In the genomic region with DNA sequence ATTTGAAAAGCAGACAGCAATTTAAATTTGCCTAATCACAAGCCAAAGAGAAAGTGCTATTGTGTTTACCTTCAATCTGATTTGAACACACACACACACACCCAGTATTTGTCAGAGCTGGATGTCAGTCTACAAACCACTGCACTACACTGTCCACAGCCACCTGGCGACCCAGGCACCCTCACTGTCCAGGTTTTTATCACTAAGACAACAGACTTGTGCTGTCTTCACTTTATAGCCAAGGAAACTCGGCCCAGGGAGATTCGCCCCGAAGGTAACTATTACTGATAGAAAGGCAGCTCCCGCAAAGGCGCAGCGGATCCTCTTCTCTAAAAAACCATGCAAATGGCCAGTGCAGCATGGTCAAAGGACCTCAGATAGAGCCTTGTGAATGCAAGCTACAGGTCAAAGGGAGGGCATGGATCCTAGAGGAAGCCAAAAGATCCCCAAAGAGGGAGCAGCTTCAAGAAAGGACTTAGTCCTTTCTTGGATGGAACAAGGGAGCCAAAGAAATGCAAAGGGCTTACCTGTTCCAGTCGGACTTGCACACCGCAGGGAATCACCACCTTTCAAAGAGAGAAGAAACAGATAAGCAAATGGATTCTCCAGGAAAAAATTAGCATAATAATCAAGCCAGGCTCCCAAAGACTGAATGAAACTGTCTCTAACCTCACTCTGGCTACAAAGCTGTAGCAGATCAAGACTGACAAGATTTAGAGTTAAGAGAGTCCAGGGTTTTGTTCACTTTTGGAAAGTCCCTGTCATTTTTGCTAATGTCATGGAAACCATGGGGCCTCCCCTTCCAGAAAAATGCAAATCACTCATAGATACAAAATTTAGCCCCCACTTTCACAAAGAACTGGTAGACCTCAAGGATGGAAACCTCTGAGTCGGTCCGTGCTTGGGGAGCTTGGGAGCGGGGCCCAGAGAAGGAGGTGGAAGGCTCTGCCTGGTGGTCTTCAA, we compare ENCODE assay signal across 7 cellular contexts.
DNase-seq lines count a peak whose midpoint lies in the region; ATAC-seq, FAIRE-seq and TF ChIP-seq lines count a peak whose summit lies in the region.

No MANE protein-coding gene starts in this region.

- FAIRE-seq in H54 (lab: Jason Lieb, UNC), result no peak

- H3K9me3 Mint-ChIP-seq in brain, result no peaks in the 10 kb centered on the region

- H3K27ac Mint-ChIP-seq in brain, result peak overlapping the region; percentile 40 to 83 (median 64)

- ATAC-seq in GM19455 (IDR thresholded peaks at IDR 0.05; ENCODE audit: unreplicated experiment) (peak; percentile 59), HG03060 (IDR thresholded peaks at IDR 0.05; ENCODE audit: low read depth, unreplicated experiment) (peak; percentile 45), left lobe of liver (no peak)
- peak; percentile 21 for ATAC-seq in stimulated activated naive CD8-positive, alpha-beta T cell treated with anti-CD3 and anti-CD28 coated beads, Interleukin-15, Interleukin-2, amounts not matched to agents 100 U/mL and 50 U/mL, for 24 hours

- no peak for TF ChIP-seq CTCF in brain (conservative IDR thresholded peaks at IDR 0.05)

- H3K4me3 Mint-ChIP-seq in brain, result peak overlapping the region in 1 of 5 experiments; percentile 17

- H3K27me3 Mint-ChIP-seq in brain, result peaks cover 2% of the 10 kb centered on the region

- no peaks in the 10 kb centered on the region for H3K36me3 Mint-ChIP-seq in brain

- peak; percentile 34 for DNase-seq in stimulated activated naive CD8-positive, alpha-beta T cell treated with anti-CD3 and anti-CD28 coated beads, Interleukin-15, Interleukin-2, amounts not matched to agents 100 U/mL and 50 U/mL, for 24 hours
- DNase-seq in H54 (ENCODE audit: insufficient read length, low spot score) (no peak), left lobe of liver (ENCODE audit: low spot score) (no peak)
- DNase-seq in activated CD4-positive, alpha-beta T cell treated with anti-CD3 and anti-CD28 coated beads, Interleukin-2, amount 50 U/mL, for 1 hour, result no peak

- no peak for TF ChIP-seq POLR2A in H54 (IDR thresholded peaks at IDR 0.05; ENCODE audit: low read depth, low read length)

- H3K4me1 Mint-ChIP-seq in brain, result peaks cover 79% of the 10 kb centered on the region
